Comparison of ENCODE assay signal across 8 cellular contexts in the genomic region with DNA sequence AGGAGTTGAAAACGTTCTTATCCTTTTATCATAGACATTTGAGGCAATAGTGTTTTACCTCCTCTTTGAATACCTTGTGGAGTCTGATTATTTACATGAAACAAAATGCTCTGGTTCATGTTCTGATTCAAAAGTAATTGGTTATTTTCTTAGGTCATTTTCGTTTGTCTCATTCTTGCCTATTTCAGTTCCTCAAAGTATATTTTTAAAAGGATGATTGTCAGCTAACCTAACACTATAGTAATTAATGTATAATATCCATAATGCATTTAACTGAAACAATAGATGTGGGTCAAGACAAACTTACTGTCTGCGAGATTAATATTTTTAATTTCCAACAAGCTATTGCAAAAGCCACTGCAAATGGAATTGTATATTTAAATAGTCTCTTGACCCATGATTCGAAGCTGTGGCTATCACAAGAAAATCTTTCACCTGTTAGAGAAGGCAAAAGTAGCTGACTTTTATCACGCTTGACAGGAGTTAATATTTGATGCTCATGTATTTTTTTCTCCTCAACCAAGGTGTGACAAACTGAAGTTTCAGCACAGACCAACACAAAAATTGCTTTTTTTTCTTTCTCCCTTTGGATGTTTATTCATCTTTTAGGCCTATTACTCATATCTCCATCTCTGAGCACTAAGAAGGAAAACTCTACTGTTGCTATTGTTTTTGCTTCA.
DNase-seq lines count a peak whose midpoint lies in the region; ATAC-seq and TF ChIP-seq lines count a peak whose summit lies in the region.
"Not testable (repeated sequence)": the region's sequence is repeated elsewhere in the genome, so short reads cannot be mapped to it uniquely, and the experiment has no call there.

No MANE protein-coding gene starts in this region.

- H3K27me3 ChIP-seq in OCI-LY3 (ENCODE audit: low read depth, low read length): not testable (repeated sequence)

- ATAC-seq in GM18868 (IDR thresholded peaks at IDR 0.05; ENCODE audit: unreplicated experiment) (peak; percentile 64), GM19397 (IDR thresholded peaks at IDR 0.05; ENCODE audit: unreplicated experiment) (peak; percentile 44), GM21528 (IDR thresholded peaks at IDR 0.05; ENCODE audit: low FRiP score, unreplicated experiment) (peak; percentile 55), HG02759 (IDR thresholded peaks at IDR 0.05; ENCODE audit: unreplicated experiment) (peak; percentile 47), HG03045 (IDR thresholded peaks at IDR 0.05; ENCODE audit: unreplicated experiment) (peak; percentile 48), HG03354 (IDR thresholded peaks at IDR 0.05; ENCODE audit: poor library complexity, severe bottlenecking, unreplicated experiment) (peak; percentile 70)

- not testable (repeated sequence) for TF ChIP-seq CTCF in GM12865 (IDR thresholded peaks at IDR 0.05; ENCODE audit: insufficient read depth, low read depth, low read length, missing control alignments); OCI-LY3 (IDR thresholded peaks at IDR 0.05; ENCODE audit: low read depth, low read length)

- peak overlapping the region; percentile 26; the same call in 1 of the 2 replicates for H3K4me2 ChIP-seq in OCI-LY3 (ENCODE audit: low read length)

- not testable (repeated sequence) for H3K27ac ChIP-seq in OCI-LY3 (ENCODE audit: low read length)

- H3K36me3 ChIP-seq in OCI-LY3 (replicated peaks; ENCODE audit: low read depth, low read length): not testable (repeated sequence)

- not testable (repeated sequence) for H3K79me2 ChIP-seq in OCI-LY3 (ENCODE audit: low read length)

- not testable (repeated sequence) for H4K20me1 ChIP-seq in OCI-LY3 (ENCODE audit: insufficient read depth, low read length)

- H3K9ac ChIP-seq in OCI-LY3 (ENCODE audit: low read length): not testable (repeated sequence)

- H2AFZ ChIP-seq in OCI-LY3 (ENCODE audit: low read depth, low read length): not testable (repeated sequence)

- H3K4me3 ChIP-seq in GM12865 (ENCODE audit: low read depth, low read length): peak overlapping the region; percentile 38
- H3K4me3 ChIP-seq in OCI-LY3 (ENCODE audit: low read length): not testable (repeated sequence)

- H3K4me1 ChIP-seq in OCI-LY3 (ENCODE audit: low read length): peaks cover 10% of the 10 kb centered on the region

- H3K9me3 ChIP-seq in OCI-LY3 (ENCODE audit: insufficient read depth, low read length): not testable (repeated sequence)

- not testable (repeated sequence) for DNase-seq in GM12865 (ENCODE audit: low read depth)
